Comparison of ENCODE assay signal across 9 cellular contexts in the genomic region with DNA sequence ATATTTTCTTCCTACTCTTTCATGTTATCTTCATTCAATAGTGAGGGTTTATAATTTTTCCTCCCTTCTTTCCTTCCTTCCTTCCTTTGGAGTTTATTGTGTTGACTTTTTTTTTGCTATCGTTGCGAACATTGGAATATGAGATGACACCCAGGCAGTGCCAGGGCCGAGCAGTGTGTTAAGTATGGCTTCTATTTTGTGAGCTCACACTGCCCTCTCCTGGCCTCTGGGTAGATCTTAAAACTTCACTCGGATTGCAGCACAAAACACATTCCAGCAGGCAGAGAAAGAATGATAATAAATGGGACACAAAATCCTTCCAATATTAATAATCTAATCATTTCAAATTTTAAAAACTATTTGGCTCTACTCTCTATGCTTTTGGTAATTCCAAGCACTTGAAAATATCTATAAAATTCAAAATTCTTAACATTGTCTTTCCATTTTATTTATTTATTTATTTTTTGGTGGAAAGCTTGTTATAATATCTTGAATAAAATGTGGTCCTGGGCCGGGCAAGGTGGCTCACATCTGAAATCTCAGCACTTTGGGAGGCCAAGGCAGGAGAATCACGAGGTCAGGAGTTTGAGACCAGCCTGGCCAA.
DNase-seq lines count a peak whose midpoint lies in the region; ATAC-seq and TF ChIP-seq lines count a peak whose summit lies in the region.
"Had no signal": no experiment of that assay in that cellular context is flagged by ENCODE, and none has a peak within 500 bp of the region (broad histone marks: within the 10 kb centered on the region; RNA-seq: fewer than 3 reads in every experiment).

No MANE protein-coding gene starts in this region.

- no peak overlapping the region for H3K9ac ChIP-seq in trophoblast cell (ENCODE audit: low read length)

- H3K9me3 Mint-ChIP-seq in CD14-positive monocyte = no peaks in the 10 kb centered on the region
- H3K9me3 Mint-ChIP-seq: IgD-negative memory B cell had no signal

- H4K8ac ChIP-seq in trophoblast cell (ENCODE audit: low read depth, low read length) = no peak overlapping the region

- H3K27me3 ChIP-seq in RWPE2 (ENCODE audit: insufficient read depth, poor library complexity, severe bottlenecking) = no peaks in the 10 kb centered on the region
- H3K27me3 ChIP-seq in trophoblast cell (ENCODE audit: insufficient read depth, low read length) = no peaks in the 10 kb centered on the region

- intact Hi-C loops in CD14-positive monocyte (cut with micrococcal nuclease) = loop anchor here (2.0 to 5.0 kb wide), 4 partner anchors 549 to 674 kb away; no protein-coding TSS in a partner anchor

- H3K79me2 ChIP-seq in trophoblast cell (ENCODE audit: control insufficient read depth, insufficient read depth, low read length, poor library complexity) = no peaks in the 10 kb centered on the region

- no peak overlapping the region for H3K14ac ChIP-seq in trophoblast cell (ENCODE audit: low read length)

- no peak overlapping the region for H2BK120ac ChIP-seq in trophoblast cell (ENCODE audit: insufficient read depth, low read length, poor library complexity)

- H2BK12ac ChIP-seq in trophoblast cell (ENCODE audit: low read length) = no peak overlapping the region

- H3K4me3 ChIP-seq in RWPE2 (ENCODE audit: severe bottlenecking) (no peak overlapping the region), trophoblast cell (ENCODE audit: low read depth, low read length) (no peak overlapping the region)

- no peak overlapping the region for H3K27ac Mint-ChIP-seq in CD14-positive monocyte
- H3K27ac Mint-ChIP-seq: IgD-negative memory B cell had no signal

- peaks cover 2 to 7% (median 3%) of the 10 kb centered on the region in 3 donors for H3K27me3 Mint-ChIP-seq in CD14-positive monocyte (ENCODE audit: low read depth in 3 of 3)
- H3K27me3 Mint-ChIP-seq: IgD-negative memory B cell had no signal

- peaks cover 12% of the 10 kb centered on the region for H3K4me1 Mint-ChIP-seq in CD14-positive monocyte

- H3K23ac ChIP-seq in trophoblast cell (ENCODE audit: low read length) = no peak overlapping the region

- no peak overlapping the region for H3K27ac ChIP-seq in RWPE2 (ENCODE audit: poor library complexity, severe bottlenecking)
- H3K27ac ChIP-seq in trophoblast cell (ENCODE audit: low read depth, low read length) = no peak overlapping the region

- no peak overlapping the region for H3K4me2 ChIP-seq in trophoblast cell (ENCODE audit: low read length)

- no peak overlapping the region for H3K18ac ChIP-seq in trophoblast cell (ENCODE audit: low read length)

- no peak overlapping the region for H2AK5ac ChIP-seq in trophoblast cell (ENCODE audit: low read length)

- peak; percentile 62 for DNase-seq in CD14-positive monocyte (ENCODE audit: low spot score)
- DNase-seq in Kasumi-1 (lab: John Stamatoyannopoulos, UW) = peak; percentile 74 to 88
- no peak for DNase-seq in RWPE2 (ENCODE audit: low spot score)
- peak; percentile 31 for DNase-seq in activated effector memory CD4-positive, alpha-beta T cell treated with Interleukin-2 at 50 U/mL for 16 hours
- DNase-seq in germinal center (ENCODE audit: low spot score) = peak; percentile 49
- DNase-seq in trophoblast cell = peak; percentile 69 to 89
- peak; percentile 76 for DNase-seq in ureter (ENCODE audit: low spot score)

- H4K12ac ChIP-seq in trophoblast cell (ENCODE audit: low read depth, low read length) = no peak overlapping the region

- H3K4ac ChIP-seq in trophoblast cell (ENCODE audit: low read depth, low read length) = no peak overlapping the region

- no peak overlapping the region for H2AFZ ChIP-seq in trophoblast cell (ENCODE audit: insufficient read depth, low read length, poor library complexity)

- H2BK5ac ChIP-seq in trophoblast cell (ENCODE audit: low read depth, low read length, poor library complexity) = no peak overlapping the region

- H3K36me3 Mint-ChIP-seq in CD14-positive monocyte = no peaks in the 10 kb centered on the region
- H3K36me3 Mint-ChIP-seq: IgD-negative memory B cell had no signal

- H3K4me1 ChIP-seq in RWPE2 (ENCODE audit: insufficient read depth, poor library complexity, severe bottlenecking) = no peaks in the 10 kb centered on the region
- H3K4me1 ChIP-seq in trophoblast cell (ENCODE audit: control insufficient read depth in 1 of 2, insufficient read depth in 2 of 2, low read length in 2 of 2) = peaks cover 2 to 3% of the 10 kb centered on the region in 2 experiments

- H3K9me3 ChIP-seq in RWPE2 (ENCODE audit: severe bottlenecking) = no peaks in the 10 kb centered on the region
- H3K9me3 ChIP-seq in trophoblast cell (ENCODE audit: insufficient read depth, low read depth, low read length) = no peaks in the 10 kb centered on the region

- peak; percentile 60 for ATAC-seq in GM21367 (IDR thresholded peaks at IDR 0.05; ENCODE audit: unreplicated experiment)
- ATAC-seq in RWPE2 (ENCODE audit: low read depth) = peak; percentile 77

- H3K4me3 Mint-ChIP-seq in CD14-positive monocyte = no peak overlapping the region
- H3K4me3 Mint-ChIP-seq: IgD-negative memory B cell had no signal

- no peak overlapping the region for H4K91ac ChIP-seq in trophoblast cell (ENCODE audit: low read depth, low read length)

- H3K79me1 ChIP-seq in trophoblast cell (ENCODE audit: low read length) = peaks cover 2% of the 10 kb centered on the region

- TF ChIP-seq CTCF in CD14-positive monocyte (IDR thresholded peaks at IDR 0.05) (peak; percentile 77), RWPE2 (IDR thresholded peaks at IDR 0.05; ENCODE audit: poor library complexity, severe bottlenecking) (peak; percentile 86)

- WGBS in trophoblast cell (ENCODE audit: extremely low coverage, insufficient coverage, insufficient read length) = no CpG with 5 or more reads among the region's 6 CpGs

- H3K36me3 ChIP-seq in RWPE2 (ENCODE audit: low read depth) (no peaks in the 10 kb centered on the region), trophoblast cell (ENCODE audit: control insufficient read depth in 1 of 2, insufficient read depth in 2 of 2, low read length in 2 of 2) (no peaks in the 10 kb centered on the region)
